ENCODE assay signal across 27 cellular contexts in the genomic region with DNA sequence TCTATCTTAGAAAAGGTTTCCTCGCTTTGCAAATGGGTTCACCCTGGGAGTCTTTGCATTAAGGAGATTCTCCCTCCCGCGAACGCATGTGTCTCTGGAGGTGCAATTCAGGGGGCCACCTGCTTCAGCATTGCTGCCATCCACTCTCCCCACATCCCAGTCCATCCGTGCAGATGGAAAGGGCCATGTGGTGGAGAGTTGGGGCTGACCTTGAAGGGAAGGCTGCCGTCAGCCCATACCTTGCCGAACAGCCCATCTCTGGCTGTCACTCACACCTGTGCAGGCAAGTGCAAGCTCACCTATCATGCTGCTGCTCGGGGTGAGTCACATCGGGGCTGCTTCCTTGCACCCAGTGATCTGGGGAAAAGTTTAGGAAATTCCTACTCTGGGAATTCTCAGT.
"Had no signal": no experiment of that assay in that cellular context is flagged by ENCODE, and none has a peak within 500 bp of the region (broad histone marks: within the 10 kb centered on the region; RNA-seq: fewer than 3 reads in every experiment).

No MANE protein-coding gene starts in this region.

- H3K4me3 ChIP-seq: adrenal gland, body of pancreas, cardiac muscle cell, coronary artery, heart right ventricle, right atrium auricular region, spleen, transverse colon had no signal

- H3K36me3 Mint-ChIP-seq: activated naive CD8-positive, alpha-beta T cell treated with anti-CD3 and anti-CD28 coated beads for 36 hours; naive thymus-derived CD4-positive, alpha-beta T cell had no signal

- H3K9me3 Mint-ChIP-seq: activated naive CD4-positive, alpha-beta T cell treated with anti-CD3 and anti-CD28 coated beads for 36 hours; activated naive CD8-positive, alpha-beta T cell treated with anti-CD3 and anti-CD28 coated beads for 36 hours; activated T-helper 1 cell treated with anti-CD3 and anti-CD28 coated beads, Interleukin-12 subunit alpha, Interleukin-12 subunit beta, Interleukin-2, Interleukin-4 antibody, amounts not matched to agents 30 ng/mL and 10 ng/mL and 1 ng/mL, durations not matched to agents 14 hours and 24 hours and 36 hours; effector memory CD8-positive, alpha-beta T cell; naive thymus-derived CD4-positive, alpha-beta T cell; neural crest cell had no signal

- H3K4me3 Mint-ChIP-seq: activated naive CD4-positive, alpha-beta T cell treated with anti-CD3 and anti-CD28 coated beads for 36 hours; activated naive CD8-positive, alpha-beta T cell treated with anti-CD3 and anti-CD28 coated beads for 36 hours; activated T-helper 1 cell treated with anti-CD3 and anti-CD28 coated beads, Interleukin-12 subunit alpha, Interleukin-12 subunit beta, Interleukin-2, Interleukin-4 antibody, amounts not matched to agents 30 ng/mL and 10 ng/mL and 1 ng/mL, durations not matched to agents 14 hours and 24 hours and 36 hours; effector memory CD8-positive, alpha-beta T cell; naive thymus-derived CD4-positive, alpha-beta T cell; neural crest cell had no signal

- DNase-seq: activated CD4-positive, alpha-beta T cell treated with anti-CD3 and anti-CD28 coated beads for 48 hours; activated CD4-positive, alpha-beta T cell treated with anti-CD3 and anti-CD28 coated beads, Interleukin-2, amount 50 U/mL, for 48 hours; activated CD8-positive, alpha-beta memory T cell treated with anti-CD3 and anti-CD28 coated beads, Interleukin-2, amount 50 U/mL, for 4 hours; activated effector memory CD4-positive, alpha-beta T cell treated with anti-CD3 and anti-CD28 coated beads, Interleukin-2, amount 50 U/mL, for 16 hours; activated naive CD4-positive, alpha-beta T cell treated with anti-CD3 and anti-CD28 coated beads for 36 hours; activated naive CD8-positive, alpha-beta T cell treated with anti-CD3 and anti-CD28 coated beads for 36 hours; activated T-cell treated with anti-CD3 and anti-CD28 coated beads, Interleukin-2, amount 50 U/mL, for 1 hour; aorta; body of pancreas; effector memory CD8-positive, alpha-beta T cell; heart right ventricle; kidney; left colon; midbrain; naive thymus-derived CD4-positive, alpha-beta T cell; occipital lobe; spleen; stimulated activated naive CD4-positive, alpha-beta T cell treated with Interleukin-2 at 50 U/mL for 16 hours; transverse colon had no signal

- H3K36me3 ChIP-seq: adrenal gland, cardiac muscle cell, heart right ventricle, right atrium auricular region, spleen, transverse colon had no signal

- H3K9me3 ChIP-seq: adrenal gland, body of pancreas, heart right ventricle, right atrium auricular region, spleen, transverse colon had no signal

- H3K27ac Mint-ChIP-seq: activated naive CD4-positive, alpha-beta T cell treated with anti-CD3 and anti-CD28 coated beads for 36 hours; activated naive CD8-positive, alpha-beta T cell treated with anti-CD3 and anti-CD28 coated beads for 36 hours; activated T-helper 1 cell treated with anti-CD3 and anti-CD28 coated beads, Interleukin-12 subunit alpha, Interleukin-12 subunit beta, Interleukin-2, Interleukin-4 antibody, amounts not matched to agents 30 ng/mL and 10 ng/mL and 1 ng/mL, durations not matched to agents 14 hours and 24 hours and 36 hours; effector memory CD8-positive, alpha-beta T cell; naive thymus-derived CD4-positive, alpha-beta T cell had no signal

- H3K4me1 ChIP-seq: adrenal gland, body of pancreas had no signal

- H3K27ac ChIP-seq: adrenal gland, body of pancreas, cardiac muscle cell, coronary artery, heart right ventricle, right atrium auricular region, spleen, transverse colon, VCaP had no signal

- H3K27me3 ChIP-seq: adrenal gland, body of pancreas, cardiac muscle cell, right atrium auricular region, transverse colon had no signal

- ATAC-seq: activated CD4-positive, CD25-positive, alpha-beta regulatory T cell treated with anti-CD3 and anti-CD28 coated beads, Interleukin-2, amount 50 U/mL, for 24 hours; body of pancreas; effector memory CD8-positive, alpha-beta T cell; left colon; naive thymus-derived CD4-positive, alpha-beta T cell had no signal
